25 cellular contexts compared by ENCODE assay signal in genomic region chr10:43156590-43157340, GRCh38. TPM values are rescaled to one million over a fixed set of nuclear protein-coding genes. Genes with fewer than 3 reads are reported as not detected.
A peak's percentile ranks its signal among the peaks of the same experiment; 100 is the strongest.
DNase-seq lines count a peak whose midpoint lies in the region; ATAC-seq, FAIRE-seq and TF ChIP-seq lines count a peak whose summit lies in the region.
"Had no signal": no experiment of that assay in that cellular context is flagged by ENCODE, and none has a peak within 500 bp of the region (broad histone marks: within the 10 kb centered on the region; RNA-seq: fewer than 3 reads in every experiment).

No MANE protein-coding gene starts in this region.

- no peak for ATAC-seq in natural killer cell treated with Interleukin-12 subunit alpha and Interleukin-12 subunit beta and Interleukin-15 and Interleukin-18, amount 100 ng/mL, for 72 hours
- ATAC-seq in HG03139 (IDR thresholded peaks at IDR 0.05; ENCODE audit: unreplicated experiment) (no peak), T-cell (replicated peaks in 1 of 4) (no peak)
- ATAC-seq: GM12878; left lung; sciatic nerve; stimulated activated memory B cell treated with anti-CD40 and anti-IgM and Interleukin-4, amounts not matched to agents 10 μg/mL and 1 μg/mL and 100 μg/mL, for 72 hours; upper lobe of right lung had no signal

- H3K9me2 ChIP-seq in MM.1S (replicated peaks; ENCODE audit: insufficient read depth, low read length), result no peaks in the 10 kb centered on the region

- H3K27me3 Mint-ChIP-seq in dendritic cell treated with granulocyte-macrophage colony-stimulating factor and Interleukin-4, amounts not matched to agents 40 ng/mL and 50 ng/mL, for 4 days, result no peaks in the 10 kb centered on the region
- H3K27me3 Mint-ChIP-seq in natural killer cell treated with Interleukin-12 subunit alpha and Interleukin-12 subunit beta and Interleukin-15 and Interleukin-18, amount 100 ng/mL, for 72 hours, result no peaks in the 10 kb centered on the region
- no peaks in the 10 kb centered on the region for H3K27me3 Mint-ChIP-seq in Caco-2 (ENCODE audit: insufficient read depth, unreplicated experiment)
- H3K27me3 Mint-ChIP-seq in T-cell, result no peaks in the 10 kb centered on the region
- H3K27me3 Mint-ChIP-seq: central memory CD8-positive, alpha-beta T cell; stimulated activated memory B cell treated with anti-CD40 and anti-IgM and Interleukin-4, amounts not matched to agents 10 μg/mL and 1 μg/mL and 100 μg/mL, for 72 hours had no signal

- POLR2A ChIA-PET in Caco-2 (lab: Charles Lee), result no interaction called here
- POLR2A ChIA-PET in T-cell (lab: Charles Lee), result interaction anchor here in 1 of 2 donors (0.6 to 0.9 kb wide), 2 partner anchors 16 to 47 kb away, joined by 6 to 10 read pairs; no protein-coding TSS in a partner anchor

- H3K79me2 ChIP-seq in MM.1S (ENCODE audit: low read length), result peaks cover 73% of the 10 kb centered on the region

- intact Hi-C loops in dendritic cell treated with granulocyte-macrophage colony-stimulating factor and Interleukin-4, amounts not matched to agents 40 ng/mL and 50 ng/mL, for 4 days (cut with micrococcal nuclease), result no loop called here
- intact Hi-C loops in Caco-2 (cut with micrococcal nuclease; ENCODE audit: unreplicated experiment), result no loop called here

- no peak overlapping the region for H3K27ac ChIP-seq in MM.1S (ENCODE audit: low read length)
- H3K27ac ChIP-seq: left lung, suprapubic skin, upper lobe of right lung had no signal

- peak; percentile 24 for TF ChIP-seq CTCF in AG10803 (conservative IDR thresholded peaks at IDR 0.05; ENCODE audit: low read length)
- no peak for TF ChIP-seq CTCF in MM.1S (IDR thresholded peaks at IDR 0.05; ENCODE audit: low read length)
- TF ChIP-seq CTCF in Caco-2 (IDR thresholded peaks at IDR 0.05; ENCODE audit: insufficient read depth in 1 of 2, low read depth in 1 of 2, low read length in 1 of 2, severe bottlenecking in 1 of 2, unreplicated experiment in 1 of 2), result no peak

- H3K4me1 ChIP-seq in MM.1S (ENCODE audit: low read length) (no peaks in the 10 kb centered on the region), Caco-2 (peaks cover 5% of the 10 kb centered on the region; the same call in 1 of the 2 replicates)

- H3K36me3 Mint-ChIP-seq in dendritic cell treated with granulocyte-macrophage colony-stimulating factor and Interleukin-4, amounts not matched to agents 40 ng/mL and 50 ng/mL, for 4 days (ENCODE audit: low read depth), result peaks cover 44% of the 10 kb centered on the region
- H3K36me3 Mint-ChIP-seq in natural killer cell treated with Interleukin-12 subunit alpha and Interleukin-12 subunit beta and Interleukin-15 and Interleukin-18, amount 100 ng/mL, for 72 hours, result peaks cover 12% of the 10 kb centered on the region
- H3K36me3 Mint-ChIP-seq in Caco-2 (ENCODE audit: insufficient read depth, unreplicated experiment) (no peaks in the 10 kb centered on the region), T-cell (peaks cover 27% of the 10 kb centered on the region)

- H3K4me3 Mint-ChIP-seq in dendritic cell treated with granulocyte-macrophage colony-stimulating factor and Interleukin-4, amounts not matched to agents 40 ng/mL and 50 ng/mL, for 4 days, result no peak overlapping the region
- H3K4me3 Mint-ChIP-seq in natural killer cell treated with Interleukin-12 subunit alpha and Interleukin-12 subunit beta and Interleukin-15 and Interleukin-18, amount 100 ng/mL, for 72 hours, result no peak overlapping the region
- H3K4me3 Mint-ChIP-seq in Caco-2 (ENCODE audit: unreplicated experiment) (no peak overlapping the region), T-cell (no peak overlapping the region)
- H3K4me3 Mint-ChIP-seq: central memory CD8-positive, alpha-beta T cell; neural crest cell; stimulated activated memory B cell treated with anti-CD40 and anti-IgM and Interleukin-4, amounts not matched to agents 10 μg/mL and 1 μg/mL and 100 μg/mL, for 72 hours had no signal

- CTCF ChIA-PET in Caco-2 (lab: Charles Lee) (interaction anchor here (0.6 kb wide), 1 partner anchor 584 kb away, joined by 3 read pairs; no protein-coding TSS in a partner anchor), T-cell (lab: Charles Lee) (no interaction called here)

- no peak for TF ChIP-seq POLR2A in GM12891 (IDR thresholded peaks at IDR 0.05; ENCODE audit: low read depth, low read length)

- peaks cover 4% of the 10 kb centered on the region; the same call in 1 of the 2 replicates for H4K20me1 ChIP-seq in MM.1S (ENCODE audit: insufficient read depth, low read length)

- peak; percentile 45 for FAIRE-seq in GM12891 (lab: Jason Lieb, UNC)
- FAIRE-seq: GM12878 had no signal

- H2AFZ ChIP-seq in MM.1S (ENCODE audit: low read length), result no peak overlapping the region

- no peaks in the 10 kb centered on the region for H3F3A ChIP-seq in MM.1S (ENCODE audit: insufficient read depth, low read length)

- H3K36me3 ChIP-seq in MM.1S (replicated peaks; ENCODE audit: insufficient read depth, low read length) (peaks cover 2% of the 10 kb centered on the region; the same call in 1 of the 2 replicates), Caco-2 (ENCODE audit: control insufficient read depth, insufficient read depth, low read length) (no peaks in the 10 kb centered on the region)

- DNase-seq in AG10803 (ENCODE audit: low read depth) (peak; percentile 33), GM12891 (ENCODE audit: insufficient read length, low spot score) (no peak), MM.1S (no peak), Caco-2 (no peak), T-cell (no peak)
- no peak for DNase-seq in natural killer cell treated with Interleukin-12 subunit alpha and Interleukin-12 subunit beta and Interleukin-15 and Interleukin-18, amount 100 ng/mL, for 72 hours (ENCODE audit: low spot score)
- DNase-seq: activated CD4-positive, CD25-positive, alpha-beta regulatory T cell treated with anti-CD3 and anti-CD28 coated beads, Interleukin-2, amount 50 U/mL, for 72 hours; activated gamma-delta T cell; activated T-cell treated with anti-CD3 and anti-CD28 coated beads, Interleukin-2, amount 50 U/mL, for 1 hour; Calu3; DND-41; left lung; NCI-H1417; NCI-H446 treated with DMSO at 0.1 percent for 48 hours; stimulated activated CD4-positive, alpha-beta T cell treated with anti-CD3 and anti-CD28 coated beads, Interleukin-4, amount 100 ng/mL, for 24 hours; upper lobe of right lung had no signal

- peak overlapping the region; percentile 50 for H3K27ac Mint-ChIP-seq in dendritic cell treated with granulocyte-macrophage colony-stimulating factor and Interleukin-4, amounts not matched to agents 40 ng/mL and 50 ng/mL, for 4 days
- H3K27ac Mint-ChIP-seq in natural killer cell treated with Interleukin-12 subunit alpha and Interleukin-12 subunit beta and Interleukin-15 and Interleukin-18, amount 100 ng/mL, for 72 hours, result peak overlapping the region; percentile 33 to 44
- H3K27ac Mint-ChIP-seq in Caco-2 (ENCODE audit: unreplicated experiment), result no peak overlapping the region
- no peak overlapping the region for H3K27ac Mint-ChIP-seq in T-cell
- H3K27ac Mint-ChIP-seq: stimulated activated memory B cell treated with anti-CD40 and anti-IgM and Interleukin-4, amounts not matched to agents 10 μg/mL and 1 μg/mL and 100 μg/mL, for 72 hours had no signal

- BruUV-seq in Caco-2 (replicated peaks; lab: Mats Ljungman, UMichigan), result no TSS peak

- no peaks in the 10 kb centered on the region for H3K9me3 Mint-ChIP-seq in dendritic cell treated with granulocyte-macrophage colony-stimulating factor and Interleukin-4, amounts not matched to agents 40 ng/mL and 50 ng/mL, for 4 days
- no peaks in the 10 kb centered on the region for H3K9me3 Mint-ChIP-seq in natural killer cell treated with Interleukin-12 subunit alpha and Interleukin-12 subunit beta and Interleukin-15 and Interleukin-18, amount 100 ng/mL, for 72 hours
- no peaks in the 10 kb centered on the region for H3K9me3 Mint-ChIP-seq in Caco-2 (ENCODE audit: unreplicated experiment)
- no peaks in the 10 kb centered on the region for H3K9me3 Mint-ChIP-seq in T-cell
- H3K9me3 Mint-ChIP-seq: central memory CD8-positive, alpha-beta T cell; neural crest cell; stimulated activated memory B cell treated with anti-CD40 and anti-IgM and Interleukin-4, amounts not matched to agents 10 μg/mL and 1 μg/mL and 100 μg/mL, for 72 hours had no signal

- H3K4me2 ChIP-seq in MM.1S (ENCODE audit: low read depth, low read length), result no peak overlapping the region

- H3K4me3 ChIP-seq in AG10803 (ENCODE audit: low read length), result no peak overlapping the region
- no peak overlapping the region for H3K4me3 ChIP-seq in MM.1S (ENCODE audit: low read length)
- H3K4me3 ChIP-seq in Caco-2 (ENCODE audit: low read depth, low read length), result no peak overlapping the region
- H3K4me3 ChIP-seq: GM12878, left lung, suprapubic skin, upper lobe of right lung had no signal

- no peak overlapping the region for H3K9ac ChIP-seq in MM.1S (ENCODE audit: low read length)

- H3K9me3 ChIP-seq in MM.1S (replicated peaks; ENCODE audit: insufficient read depth, low read length) (no peaks in the 10 kb centered on the region), Caco-2 (no peaks in the 10 kb centered on the region)
- H3K9me3 ChIP-seq: left lung, suprapubic skin, upper lobe of right lung had no signal

- H3K27me3 ChIP-seq in MM.1S (replicated peaks; ENCODE audit: insufficient read depth, low read length), result no peaks in the 10 kb centered on the region
- H3K27me3 ChIP-seq in Caco-2 (replicated peaks; ENCODE audit: control insufficient read depth, insufficient read depth, low read length), result no peaks in the 10 kb centered on the region
- H3K27me3 ChIP-seq: dorsolateral prefrontal cortex, left lung, suprapubic skin, upper lobe of right lung had no signal

- peaks cover 52% of the 10 kb centered on the region for H3K4me1 Mint-ChIP-seq in dendritic cell treated with granulocyte-macrophage colony-stimulating factor and Interleukin-4, amounts not matched to agents 40 ng/mL and 50 ng/mL, for 4 days (ENCODE audit: low read depth)
- peaks cover 43 to 51% of the 10 kb centered on the region in 2 donors for H3K4me1 Mint-ChIP-seq in natural killer cell treated with Interleukin-12 subunit alpha and Interleukin-12 subunit beta and Interleukin-15 and Interleukin-18, amount 100 ng/mL, for 72 hours (ENCODE audit: low read depth in 2 of 2)
- H3K4me1 Mint-ChIP-seq in Caco-2 (ENCODE audit: low read depth, unreplicated experiment) (no peaks in the 10 kb centered on the region), T-cell (peaks cover 62 to 72% (median 69%) of the 10 kb centered on the region in 3 donors)

TF ChIP-seq in GM12891, 5 proteins besides CTCF, POLR2A, EP300 and RAD21:
- TF ChIP-seq POLR2AphosphoS5 (IDR thresholded peaks at IDR 0.05; ENCODE audit: low read depth, low read length), result no peak
- TF ChIP-seq POU2F2 (IDR thresholded peaks at IDR 0.05; ENCODE audit: low read depth, low read length), result no peak
- no peak for TF ChIP-seq SPI1 (IDR thresholded peaks at IDR 0.05; ENCODE audit: low read depth, low read length)
- no peak for TF ChIP-seq TAF1 (IDR thresholded peaks at IDR 0.05; ENCODE audit: low read depth, low read length)
- no peak for TF ChIP-seq PAX5 (IDR thresholded peaks at IDR 0.05; ENCODE audit: insufficient read depth, low read length, severe bottlenecking)

RNA-seq across cellular contexts. Expression of gene CSGALNACT2, which starts 18.5 kb away (rescaled TPM):
- 4.2 TPM for polyA plus RNA-seq in GM12891 (2012; ENCODE audit: low read depth, missing spikeins)
- 10 to 100 TPM; 31.4 to 41.3 TPM for total RNA-seq in natural killer cell treated with Interleukin-12 subunit alpha and Interleukin-12 subunit beta and Interleukin-15 and Interleukin-18, amount 100 ng/mL, for 72 hours
- 5.0 and 6.4 TPM in 2 replicates for total RNA-seq in Caco-2 (2022)
- 10 to 100 TPM; 36.5 to 46.1 (median 41.9) TPM for total RNA-seq in T-cell

Comparison
In these comparisons a context has a peak if more than half of its experiments do, and no peak if none do; other contexts are left out.
1. H3K27ac Mint-ChIP-seq: peak in dendritic cell treated with granulocyte-macrophage colony-stimulating factor and Interleukin-4, amounts not matched to agents 40 ng/mL and 50 ng/mL, for 4 days (single experiment) and natural killer cell treated with Interleukin-12 subunit alpha and Interleukin-12 subunit beta and Interleukin-15 and Interleukin-18, amount 100 ng/mL, for 72 hours (2 of 2); none in Caco-2 (single experiment) and T-cell (0 of 2).